In the genomic region with DNA sequence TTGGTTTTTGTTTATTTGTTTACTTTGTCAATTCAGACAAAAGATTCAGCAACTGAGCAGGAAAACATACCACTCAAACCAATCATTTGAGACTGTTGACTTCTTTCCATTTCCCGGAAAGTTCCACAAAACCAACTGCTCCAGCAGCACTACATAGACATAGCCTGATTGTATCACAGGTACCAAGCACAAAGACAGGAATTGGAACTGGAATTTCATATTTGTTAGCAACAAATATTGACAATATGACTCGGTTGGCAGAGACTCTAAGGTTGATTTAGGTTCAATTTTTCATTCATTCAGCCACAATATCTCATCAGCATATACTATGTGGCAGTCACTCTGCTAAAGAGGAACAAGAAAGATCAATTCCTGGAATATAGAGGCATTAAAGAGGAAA, we compare ENCODE assay signal across 22 cellular contexts.
"Had no signal": no experiment of that assay in that cellular context is flagged by ENCODE, and none has a peak within 500 bp of the region (broad histone marks: within the 10 kb centered on the region; RNA-seq: fewer than 3 reads in every experiment).

No MANE protein-coding gene starts in this region.

- DNase-seq: Kasumi-1, MV-4-11, NCI-H1048, NCI-H1105, NCI-H1436 treated with DMSO at 0.1 percent for 48 hours, NCI-H1694, NCI-H187 treated with DMSO at 0.1 percent for 48 hours, NCI-H2081 treated with DMSO at 0.1 percent for 48 hours, NCI-H2171, NCI-H345, NCI-H524 treated with DMSO at 0.1 percent for 48 hours, NCI-H774, PC-9, Peyer's patch, SHP77 treated with DMSO at 0.1 percent for 48 hours, SJCRH30, T-helper 1 cell had no signal

- H2AFZ ChIP-seq: PC-9 had no signal

- H3K9me3 ChIP-seq: SJCRH30 had no signal

- H3K9ac ChIP-seq: KMS-11 had no signal

- H3K36me3 ChIP-seq: Peyer's patch, SJCRH30 had no signal

- H3K27ac ChIP-seq: HL-60, KMS-11, PC-9, Peyer's patch, SJCRH30 had no signal

- ATAC-seq: K562, Right ventricle myocardium inferior, SK-N-SH treated with all-trans-retinoic acid at 6 μM for 48 hours had no signal

- H3K4me3 ChIP-seq: K562, PC-9, Peyer's patch, SJCRH30 had no signal

- H3K4me2 ChIP-seq: KMS-11, PC-9 had no signal

- H3K27me3 ChIP-seq: Peyer's patch, SJCRH30 had no signal

- H3K4me1 ChIP-seq: Peyer's patch, SJCRH30 had no signal
